In the genomic region with DNA sequence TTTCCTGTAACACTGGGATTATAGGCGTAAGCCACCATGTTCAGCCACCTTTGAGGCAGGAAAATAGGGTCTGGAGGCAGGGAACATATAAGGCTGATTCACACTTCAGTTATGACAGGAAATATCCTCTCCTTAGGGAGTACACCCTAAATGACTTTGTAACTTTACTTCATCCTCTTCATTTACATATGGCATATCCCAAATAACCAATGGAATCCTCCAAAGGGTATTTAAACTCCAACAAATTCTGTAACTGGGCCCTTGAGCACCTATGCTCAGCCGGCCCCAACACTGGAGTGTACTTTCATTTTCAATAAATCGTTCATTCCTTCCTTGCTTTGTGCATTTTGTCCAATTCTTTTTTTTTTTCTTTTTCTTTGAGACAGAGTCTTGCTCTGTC, we compare ENCODE assay signal across 13 cellular contexts. TPM values are rescaled to one million over a fixed set of nuclear protein-coding genes. Genes with fewer than 3 reads are reported as not detected.
A peak's percentile ranks its signal among the peaks of the same experiment; 100 is the strongest.
DNase-seq lines count a peak whose midpoint lies in the region; ATAC-seq and TF ChIP-seq lines count a peak whose summit lies in the region.
"Had no signal": no experiment of that assay in that cellular context is flagged by ENCODE, and none has a peak within 500 bp of the region (broad histone marks: within the 10 kb centered on the region; RNA-seq: fewer than 3 reads in every experiment).

No MANE protein-coding gene starts in this region.

- 98% methylated on average over 3 of the region's 3 CpGs for WGBS in hepatocyte (ENCODE audit: low lambda C conversion rate, missing lambda C conversion rate)

- H4K20me1 ChIP-seq in hepatocyte (ENCODE audit: insufficient read depth, poor library complexity, severe bottlenecking), result no peaks in the 10 kb centered on the region

- H3K79me2 ChIP-seq in hepatocyte, result peaks cover 24% of the 10 kb centered on the region

- H3K36me3 Mint-ChIP-seq in stimulated activated naive CD8-positive, alpha-beta T cell treated with anti-CD3 and anti-CD28 coated beads, Interleukin-15, Interleukin-2, amounts not matched to agents 100 ng/mL and 50 ng/mL, for 24 hours (ENCODE audit: low read depth), result peaks cover 20% of the 10 kb centered on the region
- peaks cover 23% of the 10 kb centered on the region for H3K36me3 Mint-ChIP-seq in nephron progenitor cell (ENCODE audit: low read depth)

- no peak for DNase-seq in stimulated activated naive CD8-positive, alpha-beta T cell treated with anti-CD3 and anti-CD28 coated beads, Interleukin-15, amount 100 ng/mL, for 72 hours
- DNase-seq in RPMI7951 (ENCODE audit: low read depth) (peak; percentile 49), hepatocyte (ENCODE audit: low spot score) (no peak), vagina (ENCODE audit: extremely low spot score in 2 of 2) (no peak), brain microvascular endothelial cell (no peak), tibial artery (no peak), nephron progenitor cell (no peak)
- DNase-seq: activated CD8-positive, alpha-beta memory T cell treated with anti-CD3 and anti-CD28 coated beads for 24 hours; activated effector memory CD4-positive, alpha-beta T cell treated with Interleukin-2 at 50 U/mL for 16 hours; KBM-7; stimulated activated naive CD4-positive, alpha-beta T cell had no signal

- peak overlapping the region; percentile 58 for H3K27ac Mint-ChIP-seq in stimulated activated naive CD8-positive, alpha-beta T cell treated with anti-CD3 and anti-CD28 coated beads, Interleukin-15, Interleukin-2, amounts not matched to agents 100 ng/mL and 50 ng/mL, for 24 hours
- H3K27ac Mint-ChIP-seq in stimulated activated naive CD8-positive, alpha-beta T cell treated with anti-CD3 and anti-CD28 coated beads, Interleukin-15, amount 100 ng/mL, for 72 hours, result peak overlapping the region in 1 of 2 donors; percentile 93
- H3K27ac Mint-ChIP-seq in nephron progenitor cell, result no peak overlapping the region

- H3K27me3 ChIP-seq in hepatocyte (no peaks in the 10 kb centered on the region), vagina (no peaks in the 10 kb centered on the region), brain microvascular endothelial cell (replicated peaks) (no peaks in the 10 kb centered on the region), tibial artery (no peaks in the 10 kb centered on the region)

- H3K4me2 ChIP-seq in hepatocyte, result no peak overlapping the region

- H3K9me3 ChIP-seq in hepatocyte (ENCODE audit: low read depth), result no peaks in the 10 kb centered on the region
- H3K9me3 ChIP-seq in vagina, result no peaks in the 10 kb centered on the region
- H3K9me3 ChIP-seq in tibial artery, result no peaks in the 10 kb centered on the region

- H3K36me3 ChIP-seq in hepatocyte (replicated peaks; ENCODE audit: insufficient read depth, low read depth) (no peaks in the 10 kb centered on the region), vagina (peaks cover 0 to 22% of the 10 kb centered on the region in 2 donors), brain microvascular endothelial cell (replicated peaks) (peaks cover 22% of the 10 kb centered on the region), tibial artery (peaks cover 23 to 26% (median 24%) of the 10 kb centered on the region in 3 donors)

- peaks cover 39% of the 10 kb centered on the region for H3K4me1 Mint-ChIP-seq in stimulated activated naive CD8-positive, alpha-beta T cell treated with anti-CD3 and anti-CD28 coated beads, Interleukin-15, Interleukin-2, amounts not matched to agents 100 ng/mL and 50 ng/mL, for 24 hours (ENCODE audit: low read depth)
- H3K4me1 Mint-ChIP-seq in stimulated activated naive CD8-positive, alpha-beta T cell treated with anti-CD3 and anti-CD28 coated beads, Interleukin-15, amount 100 ng/mL, for 72 hours, result peaks cover 65% of the 10 kb centered on the region
- H3K4me1 Mint-ChIP-seq in nephron progenitor cell, result peaks cover 23% of the 10 kb centered on the region

- no peaks in the 10 kb centered on the region for H3K4me1 ChIP-seq in hepatocyte (ENCODE audit: insufficient read depth)
- peaks cover 25% of the 10 kb centered on the region for H3K4me1 ChIP-seq in vagina
- H3K4me1 ChIP-seq in tibial artery, result peaks cover 0 to 22% (median 13%) of the 10 kb centered on the region in 4 donors

- TF ChIP-seq POLR2A in vagina (IDR thresholded peaks at IDR 0.05), result no peak

- no peaks in the 10 kb centered on the region for H3K9me2 ChIP-seq in hepatocyte (replicated peaks; ENCODE audit: insufficient read depth)

- intact Hi-C loops in vagina (cut with DNase I) (loop anchor here (2.0 to 5.0 kb wide), 2 partner anchors 72 to 106 kb away; a partner anchor contains a TSS), tibial artery (cut with DNase I; ENCODE audit: low total_unique reads) (no loop called here)

- no peaks in the 10 kb centered on the region for H3K9me3 Mint-ChIP-seq in stimulated activated naive CD8-positive, alpha-beta T cell treated with anti-CD3 and anti-CD28 coated beads, Interleukin-15, Interleukin-2, amounts not matched to agents 100 ng/mL and 50 ng/mL, for 24 hours
- H3K9me3 Mint-ChIP-seq in stimulated activated naive CD8-positive, alpha-beta T cell treated with anti-CD3 and anti-CD28 coated beads, Interleukin-15, amount 100 ng/mL, for 72 hours, result no peaks in the 10 kb centered on the region
- H3K9me3 Mint-ChIP-seq in nephron progenitor cell, result peaks cover 22% of the 10 kb centered on the region

- ATAC-seq in stimulated activated naive CD8-positive, alpha-beta T cell treated with anti-CD3 and anti-CD28 coated beads, Interleukin-15, amount 100 ng/mL, for 72 hours, result no peak

- in situ Hi-C loops in brain microvascular endothelial cell (cut with HindIII; ENCODE audit: low pct_ligation_motif_present, low sequenced_read_pairs), result no loop called here

- no peak overlapping the region for H3K4me3 ChIP-seq in hepatocyte
- no peak overlapping the region for H3K4me3 ChIP-seq in vagina
- H3K4me3 ChIP-seq in brain microvascular endothelial cell (ENCODE audit: low read depth, low read length), result no peak overlapping the region
- H3K4me3 ChIP-seq in tibial artery, result no peak overlapping the region
- H3K4me3 ChIP-seq: SK-N-MC had no signal

- peak overlapping the region; percentile 33 for H3K27ac ChIP-seq in hepatocyte
- peak overlapping the region; percentile 99 for H3K27ac ChIP-seq in vagina
- H3K27ac ChIP-seq in brain microvascular endothelial cell, result no peak overlapping the region
- H3K27ac ChIP-seq in tibial artery, result peak overlapping the region in 1 of 2 donors; percentile 97
- H3K27ac ChIP-seq: SK-N-MC had no signal

- H3K27me3 Mint-ChIP-seq in stimulated activated naive CD8-positive, alpha-beta T cell treated with anti-CD3 and anti-CD28 coated beads, Interleukin-15, Interleukin-2, amounts not matched to agents 100 ng/mL and 50 ng/mL, for 24 hours, result no peaks in the 10 kb centered on the region
- H3K27me3 Mint-ChIP-seq in stimulated activated naive CD8-positive, alpha-beta T cell treated with anti-CD3 and anti-CD28 coated beads, Interleukin-15, amount 100 ng/mL, for 72 hours, result no peaks in the 10 kb centered on the region
- peaks cover 18% of the 10 kb centered on the region for H3K27me3 Mint-ChIP-seq in nephron progenitor cell (ENCODE audit: low read depth, poor library complexity)

- no peak for TF ChIP-seq CTCF in hepatocyte (IDR thresholded peaks at IDR 0.05; ENCODE audit: poor library complexity)
- no peak for TF ChIP-seq CTCF in vagina (IDR thresholded peaks at IDR 0.05)
- no peak for TF ChIP-seq CTCF in brain microvascular endothelial cell (IDR thresholded peaks at IDR 0.05; ENCODE audit: low read depth, low read length, missing control alignments)
- TF ChIP-seq CTCF in tibial artery (IDR thresholded peaks at IDR 0.05), result no peak
- no peak for TF ChIP-seq CTCF in nephron progenitor cell (IDR thresholded peaks at IDR 0.05)

- no peak overlapping the region for H2AFZ ChIP-seq in hepatocyte

- H3K4me3 Mint-ChIP-seq in stimulated activated naive CD8-positive, alpha-beta T cell treated with anti-CD3 and anti-CD28 coated beads, Interleukin-15, Interleukin-2, amounts not matched to agents 100 ng/mL and 50 ng/mL, for 24 hours, result no peak overlapping the region
- H3K4me3 Mint-ChIP-seq in stimulated activated naive CD8-positive, alpha-beta T cell treated with anti-CD3 and anti-CD28 coated beads, Interleukin-15, amount 100 ng/mL, for 72 hours, result no peak overlapping the region
- no peak overlapping the region for H3K4me3 Mint-ChIP-seq in nephron progenitor cell

RNA-seq across cellular contexts. Expression of a gene that starts 1.6 kb away (rescaled TPM):
- total RNA-seq in RPMI7951 (2014; rRNA removed; shearing (Covaris generic)), result 36.8 and 47.9 TPM in 2 replicates
- total RNA-seq in hepatocyte (36.1 and 41.7 TPM in 2 replicates), vagina (58.9 TPM)
- polyA plus RNA-seq in hepatocyte, result 53.1 and 77.2 TPM in 2 replicates

RNA-seq across cellular contexts. Expression of a gene that starts 10.2 kb away (rescaled TPM):
- total RNA-seq in RPMI7951 (2014; rRNA removed; shearing (Covaris generic)), result 38.3 and 54.8 TPM in 2 replicates
- total RNA-seq in hepatocyte (26.4 and 44.4 TPM in 2 replicates), vagina (66.8 TPM)
- 68.6 and 78.7 TPM in 2 replicates for polyA plus RNA-seq in hepatocyte

RNA-seq across cellular contexts. Expression of a gene that starts 47.7 kb away (rescaled TPM):
- 33.3 and 34.2 TPM in 2 replicates for total RNA-seq in RPMI7951 (2014; rRNA removed; shearing (Covaris generic))
- total RNA-seq in hepatocyte, result 28.1 and 32.7 TPM in 2 replicates
- polyA plus RNA-seq in hepatocyte, result 64.6 and 68.7 TPM in 2 replicates
- total RNA-seq in vagina, result 59.2 TPM
